In the genomic region with DNA sequence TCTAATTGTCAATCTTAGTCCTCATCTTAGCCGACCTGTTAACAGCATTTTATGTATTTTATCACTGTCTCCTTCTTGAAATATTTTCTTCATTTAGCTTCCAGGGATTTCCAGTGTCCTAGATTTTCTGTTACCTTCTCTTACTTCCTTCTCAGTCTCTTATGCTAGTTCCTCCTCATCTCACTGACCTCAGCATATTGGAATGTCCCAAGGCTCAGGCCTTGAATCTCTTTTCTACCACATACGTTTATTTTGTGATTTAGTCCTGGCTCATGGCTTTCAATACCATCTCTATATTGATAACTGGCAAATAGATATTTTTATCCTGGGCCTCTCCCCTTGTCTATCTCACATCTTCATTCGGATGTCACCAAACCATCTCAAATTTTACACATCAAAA, we compare ENCODE assay signal across 18 cellular contexts.
DNase-seq lines count a peak whose midpoint lies in the region; ATAC-seq and TF ChIP-seq lines count a peak whose summit lies in the region.
"Had no signal": no experiment of that assay in that cellular context is flagged by ENCODE, and none has a peak within 500 bp of the region (broad histone marks: within the 10 kb centered on the region; RNA-seq: fewer than 3 reads in every experiment).

No MANE protein-coding gene starts in this region.

- H3K9me3 Mint-ChIP-seq in stimulated activated naive B cell treated with anti-CD40 and anti-IgM and Interleukin-4, amounts not matched to agents 10 μg/mL and 1 μg/mL and 100 μg/mL, for 72 hours = no peaks in the 10 kb centered on the region
- H3K9me3 Mint-ChIP-seq: GM23338 had no signal

- no peak for TF ChIP-seq CTCF in epithelial cell of esophagus (IDR thresholded peaks at IDR 0.05; ENCODE audit: insufficient read depth, low read depth, low read length, missing control alignments)

- no peak overlapping the region for H3K4me3 Mint-ChIP-seq in stimulated activated naive B cell treated with anti-CD40 and anti-IgM and Interleukin-4, amounts not matched to agents 10 μg/mL and 1 μg/mL and 100 μg/mL, for 72 hours
- H3K4me3 Mint-ChIP-seq: GM23338 had no signal

- no peak overlapping the region for H3K27ac Mint-ChIP-seq in stimulated activated naive B cell treated with anti-CD40 and anti-IgM and Interleukin-4, amounts not matched to agents 10 μg/mL and 1 μg/mL and 100 μg/mL, for 72 hours
- H3K27ac Mint-ChIP-seq: GM23338 had no signal

- no peaks in the 10 kb centered on the region for H3K4me1 Mint-ChIP-seq in stimulated activated naive B cell treated with anti-CD40 and anti-IgM and Interleukin-4, amounts not matched to agents 10 μg/mL and 1 μg/mL and 100 μg/mL, for 72 hours

- H3K36me3 Mint-ChIP-seq in stimulated activated naive B cell treated with anti-CD40 and anti-IgM and Interleukin-4, amounts not matched to agents 10 μg/mL and 1 μg/mL and 100 μg/mL, for 72 hours = no peaks in the 10 kb centered on the region

- no peak for ATAC-seq in stimulated activated naive B cell treated with anti-CD40 and anti-IgM and Interleukin-4, amounts not matched to agents 10 μg/mL and 1 μg/mL and 100 μg/mL, for 72 hours (replicated peaks)
- ATAC-seq in HG03520 (IDR thresholded peaks at IDR 0.05; ENCODE audit: unreplicated experiment) (no peak), GM18909 (IDR thresholded peaks at IDR 0.05; ENCODE audit: poor library complexity, unreplicated experiment) (no peak)
- ATAC-seq: GM23338 had no signal

- peak; percentile 27 for DNase-seq in AG08395 (ENCODE audit: low spot score)
- DNase-seq in M059J (ENCODE audit: low read depth) = peak; percentile 54
- DNase-seq in epithelial cell of esophagus (ENCODE audit: low read depth) = peak; percentile 59
- peak; percentile 84 for DNase-seq in kidney tubule cell (ENCODE audit: low spot score)
- no peak for DNase-seq in stimulated activated naive B cell treated with anti-CD40 and anti-IgM and Interleukin-4, amounts not matched to agents 10 μg/mL and 1 μg/mL and 100 μg/mL, for 72 hours
- DNase-seq in NCI-H446 (lab: John Stamatoyannopoulos, UW) = no peak
- DNase-seq: activated CD4-positive, alpha-beta T cell treated with anti-CD3 and anti-CD28 coated beads for 4 hours; activated CD8-positive, alpha-beta memory T cell treated with anti-CD3 and anti-CD28 coated beads, Interleukin-2, amount 50 U/mL, for 48 hours; activated naive CD4-positive, alpha-beta T cell treated with Interleukin-2 at 50 U/mL for 16 hours; effector CD8-positive, alpha-beta T cell; GF-D8; NCI-H187; NCI-H510A treated with DMSO at 0.1 percent for 48 hours; substantia nigra had no signal

- no peaks in the 10 kb centered on the region for H3K27me3 Mint-ChIP-seq in stimulated activated naive B cell treated with anti-CD40 and anti-IgM and Interleukin-4, amounts not matched to agents 10 μg/mL and 1 μg/mL and 100 μg/mL, for 72 hours

- H3K4me3 ChIP-seq in epithelial cell of esophagus (ENCODE audit: low read length) = no peak overlapping the region
- H3K4me3 ChIP-seq: GM23338, SJSA1 had no signal

Comparison
In these comparisons a context has a peak if more than half of its experiments do, and no peak if none do; other contexts are left out.
1. DNase-seq: peak in AG08395 (single experiment), M059J (single experiment), epithelial cell of esophagus (single experiment) and kidney tubule cell (single experiment); none in stimulated activated naive B cell treated with anti-CD40 and anti-IgM and Interleukin-4, amounts not matched to agents 10 μg/mL and 1 μg/mL and 100 μg/mL, for 72 hours (single experiment) and NCI-H446 (0 of 2).